Comparison of ENCODE assay signal across 23 cellular contexts in genomic region chr4:74369860-74370259, GRCh38. TPM values are rescaled to one million over a fixed set of nuclear protein-coding genes. Genes with fewer than 3 reads are reported as not detected.
DNase-seq lines count a peak whose midpoint lies in the region; ATAC-seq, FAIRE-seq and TF ChIP-seq lines count a peak whose summit lies in the region.
"Had no signal": no experiment of that assay in that cellular context is flagged by ENCODE, and none has a peak within 500 bp of the region (broad histone marks: within the 10 kb centered on the region; RNA-seq: fewer than 3 reads in every experiment).

No MANE protein-coding gene starts in this region.

- no peak overlapping the region for H3K27ac Mint-ChIP-seq in Caco-2 (ENCODE audit: unreplicated experiment)
- peak overlapping the region; percentile 12 for H3K27ac Mint-ChIP-seq in dendritic cell treated with granulocyte-macrophage colony-stimulating factor and Interleukin-4, amounts not matched to agents 40 ng/mL and 50 ng/mL, for 4 days
- H3K27ac Mint-ChIP-seq: CD4-positive, alpha-beta T cell; T-helper 17 cell had no signal

- TF ChIP-seq RAD21 in A549 (conservative IDR thresholded peaks at IDR 0.05 in 1 of 2, IDR thresholded peaks at IDR 0.05 in 1 of 2) = no peak

- ATAC-seq in A549 (no peak), GM21737 (IDR thresholded peaks at IDR 0.05; ENCODE audit: unreplicated experiment) (no peak), HG03565 (IDR thresholded peaks at IDR 0.05; ENCODE audit: unreplicated experiment) (no peak)
- ATAC-seq: T-helper 17 cell had no signal

- H3K27me3 ChIP-seq in Caco-2 (replicated peaks; ENCODE audit: control insufficient read depth, insufficient read depth, low read length) = no peaks in the 10 kb centered on the region

- H3K4me3 ChIP-seq in A549 (peak overlapping the region; percentile 69; the same call in 2 of the 3 replicates), Caco-2 (ENCODE audit: low read depth, low read length) (no peak overlapping the region)

- TF ChIP-seq POLR2A in A549 (IDR thresholded peaks at IDR 0.05; ENCODE audit: low read length) = no peak

- CTCF ChIA-PET in A549 (lab: Yijun Ruan, JAX) (interaction anchor here (0.8 to 2.4 kb wide), 6 partner anchors 37 to 305 kb away, joined by 4 to 16 read pairs (median 8); partner anchors contain the start of gene AREG), Caco-2 (lab: Charles Lee) (no interaction called here)

- no peak for TF ChIP-seq EP300 in A549 (IDR thresholded peaks at IDR 0.05)

- H3K9me3 Mint-ChIP-seq in Caco-2 (ENCODE audit: unreplicated experiment) = no peaks in the 10 kb centered on the region
- H3K9me3 Mint-ChIP-seq in dendritic cell treated with granulocyte-macrophage colony-stimulating factor and Interleukin-4, amounts not matched to agents 40 ng/mL and 50 ng/mL, for 4 days = no peaks in the 10 kb centered on the region
- H3K9me3 Mint-ChIP-seq: CD4-positive, alpha-beta T cell had no signal

- no peak for DNase-seq in A549 (ENCODE audit: low read depth in 1 of 2, low spot score in 1 of 2)
- DNase-seq in Caco-2 = no peak
- DNase-seq in MV-4-11 (lab: John Stamatoyannopoulos, UW) = peak; percentile 57
- no peak for DNase-seq in activated CD4-positive, alpha-beta T cell treated with anti-CD3 and anti-CD28 coated beads, Interleukin-2, amount 50 U/mL, for 48 hours
- DNase-seq: BE2C; CD4-positive, alpha-beta T cell; COR-L47; GDM1; H7; Karpas-422; NCI-H1048; NCI-H1417 treated with DMSO at 0.1 percent for 48 hours; NCI-H187; NCI-H446; NCI-H526; SHP77; SW 1271; T-helper 17 cell had no signal

- H3K4me3 Mint-ChIP-seq in Caco-2 (ENCODE audit: unreplicated experiment) = peak overlapping the region; percentile 48
- no peak overlapping the region for H3K4me3 Mint-ChIP-seq in dendritic cell treated with granulocyte-macrophage colony-stimulating factor and Interleukin-4, amounts not matched to agents 40 ng/mL and 50 ng/mL, for 4 days
- H3K4me3 Mint-ChIP-seq: CD4-positive, alpha-beta T cell; T-helper 17 cell had no signal

- BruUV-seq in Caco-2 (replicated peaks; lab: Mats Ljungman, UMichigan) = no TSS peak

- H3K4me1 Mint-ChIP-seq in Caco-2 (ENCODE audit: low read depth, unreplicated experiment) = peaks cover 17% of the 10 kb centered on the region
- peaks cover 58% of the 10 kb centered on the region for H3K4me1 Mint-ChIP-seq in dendritic cell treated with granulocyte-macrophage colony-stimulating factor and Interleukin-4, amounts not matched to agents 40 ng/mL and 50 ng/mL, for 4 days (ENCODE audit: low read depth)

- intact Hi-C loops in Caco-2 (cut with micrococcal nuclease; ENCODE audit: unreplicated experiment) = loop anchor here (5.0 kb wide), 1 partner anchor 183 kb away; no protein-coding TSS in a partner anchor
- intact Hi-C loops in dendritic cell treated with granulocyte-macrophage colony-stimulating factor and Interleukin-4, amounts not matched to agents 40 ng/mL and 50 ng/mL, for 4 days (cut with micrococcal nuclease) = loop anchor here (2.0 kb wide), 1 partner anchor 49 kb away; no protein-coding TSS in a partner anchor

- FAIRE-seq in A549 (lab: Jason Lieb, UNC) = no peak
- FAIRE-seq: A204.1, HTR-8/SVneo had no signal

- POLR2A ChIA-PET in A549 (lab: Yijun Ruan, JAX) (no interaction called here), Caco-2 (lab: Charles Lee) (interaction anchor here (0.6 kb wide), 1 partner anchor 75 kb away, joined by 4 read pairs; no protein-coding TSS in a partner anchor)

- H3K4me2 ChIP-seq in A549 = peak overlapping the region; percentile 82

- H3K36me3 ChIP-seq in Caco-2 (ENCODE audit: control insufficient read depth, insufficient read depth, low read length) = no peaks in the 10 kb centered on the region
- H3K36me3 ChIP-seq: BE2C had no signal

- H3K36me3 Mint-ChIP-seq in Caco-2 (ENCODE audit: insufficient read depth, unreplicated experiment) = peaks cover 51% of the 10 kb centered on the region
- no peaks in the 10 kb centered on the region for H3K36me3 Mint-ChIP-seq in dendritic cell treated with granulocyte-macrophage colony-stimulating factor and Interleukin-4, amounts not matched to agents 40 ng/mL and 50 ng/mL, for 4 days (ENCODE audit: low read depth)

- no peaks in the 10 kb centered on the region for H3K27me3 Mint-ChIP-seq in Caco-2 (ENCODE audit: insufficient read depth, unreplicated experiment)
- H3K27me3 Mint-ChIP-seq in dendritic cell treated with granulocyte-macrophage colony-stimulating factor and Interleukin-4, amounts not matched to agents 40 ng/mL and 50 ng/mL, for 4 days = no peaks in the 10 kb centered on the region

- no peak for TF ChIP-seq CTCF in A549 (IDR thresholded peaks at IDR 0.05)
- TF ChIP-seq CTCF in Caco-2 (IDR thresholded peaks at IDR 0.05; ENCODE audit: insufficient read depth in 1 of 2, low read depth in 1 of 2, low read length in 1 of 2, severe bottlenecking in 1 of 2, unreplicated experiment in 1 of 2) = no peak

- H3K9me3 ChIP-seq in A549 = no peaks in the 10 kb centered on the region
- H3K9me3 ChIP-seq in Caco-2 = no peaks in the 10 kb centered on the region
- H3K9me3 ChIP-seq: BE2C had no signal

- peak overlapping the region; percentile 79 to 85 for H3K27ac ChIP-seq in A549

- WGBS in A549 (ENCODE audit: missing lambda C conversion rate) = 11% methylated on average over 2 of the region's 2 CpGs

- peaks cover 63% of the 10 kb centered on the region for H3K4me1 ChIP-seq in A549
- H3K4me1 ChIP-seq in Caco-2 = 0 out of 2 replicates have a peak, but pooled peaks cover 14% of the 10 kb centered on the region
- H3K4me1 ChIP-seq: BE2C had no signal

TF ChIP-seq in A549, 52 proteins besides CTCF, POLR2A, EP300 and RAD21:
- no peak for TF ChIP-seq ZC3H11A (IDR thresholded peaks at IDR 0.05)
- TF ChIP-seq HOXB5 (CRISPR knock-in tag; IDR thresholded peaks at IDR 0.05) = no peak
- no peak for TF ChIP-seq MAFK (IDR thresholded peaks at IDR 0.05; ENCODE audit: partially characterized antibody)
- no peak for TF ChIP-seq MAZ (IDR thresholded peaks at IDR 0.05; ENCODE audit: borderline replicate concordance, low read depth, low read length)
- TF ChIP-seq TP53 (CRISPR knock-in tag; IDR thresholded peaks at IDR 0.05) = no peak
- no peak for TF ChIP-seq SREBF2 (IDR thresholded peaks at IDR 0.05)
- TF ChIP-seq ELK1 (IDR thresholded peaks at IDR 0.05; ENCODE audit: low read depth, low read length) = no peak
- no peak for TF ChIP-seq NR3C1 (IDR thresholded peaks at IDR 0.05)
- no peak for TF ChIP-seq MAX (IDR thresholded peaks at IDR 0.05)
- TF ChIP-seq ESRRA (IDR thresholded peaks at IDR 0.05; ENCODE audit: borderline replicate concordance, low read length) = no peak
- no peak for TF ChIP-seq BHLHE40 (IDR thresholded peaks at IDR 0.05; ENCODE audit: low read depth, low read length)
- no peak for TF ChIP-seq RFX5 (IDR thresholded peaks at IDR 0.05)
- no peak for TF ChIP-seq HOXB13 (CRISPR knock-in tag; IDR thresholded peaks at IDR 0.05; ENCODE audit: low read depth)
- TF ChIP-seq MYC (IDR thresholded peaks at IDR 0.05; ENCODE audit: borderline replicate concordance, low read length) = no peak
- TF ChIP-seq PBX3 (IDR thresholded peaks at IDR 0.05) = no peak
- no peak for TF ChIP-seq RNF2 (IDR thresholded peaks at IDR 0.05; ENCODE audit: borderline replicate concordance, low read depth)
- no peak for TF ChIP-seq FOSL2 (IDR thresholded peaks at IDR 0.05)
- TF ChIP-seq FOSL2 (CRISPR knock-in tag; IDR thresholded peaks at IDR 0.05) = no peak
- TF ChIP-seq USF2 (IDR thresholded peaks at IDR 0.05) = no peak

RNA-seq across cellular contexts. Expression of gene EREG, which starts 4.9 kb away (rescaled TPM):
- polyA plus RNA-seq in A549 (2011; rRNA removed) (71.1 and 102 TPM in 2 replicates), A549 (2017; fragmentation: RNase III; extraction: RNeasy Plus Mini Kit Qiagen cat#74134 plus additional on column Dnase treatment) (32.6 to 39.7 TPM (median 34.0 TPM) in 3 replicates)
- polyA plus RNA-seq in A549 (2012; cell fraction: cytosol; rRNA removed) = 21.8 and 27.3 TPM in 2 replicates
- 35.6 and 42.5 TPM in 2 replicates for polyA plus RNA-seq in A549 (2012; cell fraction: nucleus; rRNA removed)
- polyA minus RNA-seq in A549 (2011; rRNA and poly(A)+ RNA removed) = 51.5 and 64.8 TPM in 2 replicates
- 35.5 and 37.0 TPM in 2 replicates for total RNA-seq in Caco-2 (2022)
- total RNA-seq: H7 had no signal
